Comparison of ENCODE assay signal across 8 cellular contexts in the genomic region with DNA sequence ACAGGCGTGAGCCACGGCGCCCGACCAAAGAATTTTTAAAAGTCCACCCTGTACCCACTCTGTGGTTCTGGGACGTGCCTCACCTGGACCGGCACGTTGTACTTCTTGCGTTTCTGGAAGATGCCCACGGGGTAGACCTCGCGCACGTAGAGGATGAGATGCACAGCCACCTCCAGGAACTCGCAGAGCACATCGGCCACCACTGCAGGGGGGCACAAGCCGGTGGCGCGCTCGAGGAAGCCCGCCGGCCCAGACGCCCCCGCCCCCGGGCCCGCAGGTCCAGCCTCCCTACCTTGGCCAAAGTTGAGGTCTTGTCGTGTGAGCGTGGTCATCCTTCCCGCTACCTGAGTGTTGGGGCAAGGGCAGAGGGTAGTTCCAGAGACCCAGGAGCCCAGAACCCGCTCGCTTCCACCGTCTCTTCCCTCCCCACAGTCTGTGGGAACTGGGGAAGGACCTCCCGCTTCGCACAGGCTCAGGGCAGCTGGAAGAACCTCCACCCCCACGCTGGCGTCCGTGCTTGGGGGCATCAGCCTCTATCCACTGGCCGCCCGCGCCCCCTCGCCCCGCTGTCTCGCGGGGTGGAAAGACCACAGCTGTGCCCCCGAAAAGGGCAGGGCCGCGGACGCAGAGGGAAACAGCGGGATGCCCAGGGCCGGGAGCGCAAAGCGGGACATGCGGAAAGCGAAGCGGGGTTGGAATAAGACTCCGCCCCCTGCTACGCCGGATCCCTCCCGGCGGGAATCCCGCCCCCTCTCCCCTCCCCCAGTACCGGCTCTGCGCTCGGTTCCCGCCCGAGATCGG.
DNase-seq lines count a peak whose midpoint lies in the region; ATAC-seq, FAIRE-seq and TF ChIP-seq lines count a peak whose summit lies in the region.

No MANE protein-coding gene starts in this region.

- no peak for TF ChIP-seq CTCF in nephron progenitor cell (IDR thresholded peaks at IDR 0.05)

- H3K4me3 Mint-ChIP-seq in nephron progenitor cell: peak overlapping the region; percentile 83

- peaks cover 10% of the 10 kb centered on the region for H3K36me3 Mint-ChIP-seq in nephron progenitor cell (ENCODE audit: low read depth)

- no peak for DNase-seq in activated CD4-positive, CD25-positive, alpha-beta regulatory T cell treated with anti-CD3 and anti-CD28 coated beads, Interleukin-2, amount 50 U/mL, for 72 hours
- peak; percentile 8 for DNase-seq in RCC 7860 (ENCODE audit: low spot score)
- DNase-seq in epidermal melanocyte (ENCODE audit: insufficient read length, low spot score): peak; percentile 43
- DNase-seq in nephron progenitor cell: no peak
- no peak for DNase-seq in NCI-H1436 treated with DMSO at 0.1 percent for 48 hours (lab: John Stamatoyannopoulos, UW)
- no peak for DNase-seq in erythroblast (lab: John Stamatoyannopoulos, UW)

- no peaks in the 10 kb centered on the region for H3K9me3 Mint-ChIP-seq in nephron progenitor cell

- TF ChIP-seq POLR2A in erythroblast (IDR thresholded peaks at IDR 0.05; ENCODE audit: low read length): no peak

- no peak for FAIRE-seq in RCC 7860 (lab: Jason Lieb, UNC)

- peak; percentile 9 to 11 for ATAC-seq in activated CD4-positive, CD25-positive, alpha-beta regulatory T cell treated with anti-CD3 and anti-CD28 coated beads, Interleukin-2, amount 50 U/mL, for 24 hours
- ATAC-seq in HG02840 (IDR thresholded peaks at IDR 0.05; ENCODE audit: low FRiP score, unreplicated experiment): peak; percentile 18

- peaks cover 37% of the 10 kb centered on the region for H3K4me1 Mint-ChIP-seq in nephron progenitor cell

- no peak overlapping the region for H3K27ac Mint-ChIP-seq in nephron progenitor cell

- H3K27me3 Mint-ChIP-seq in nephron progenitor cell (ENCODE audit: low read depth, poor library complexity): peaks cover 8% of the 10 kb centered on the region

Comparison
In these comparisons a context has a peak if more than half of its experiments do, and no peak if none do; other contexts are left out.
1. DNase-seq: peak in RCC 7860 (single experiment) and epidermal melanocyte (single experiment); none in activated CD4-positive, CD25-positive, alpha-beta regulatory T cell treated with anti-CD3 and anti-CD28 coated beads, Interleukin-2, amount 50 U/mL, for 72 hours (single experiment), nephron progenitor cell (single experiment), NCI-H1436 treated with DMSO at 0.1 percent for 48 hours (single experiment) and erythroblast (0 of 2).